Comparison of ENCODE assay signal across 2 cellular contexts in the genomic region with DNA sequence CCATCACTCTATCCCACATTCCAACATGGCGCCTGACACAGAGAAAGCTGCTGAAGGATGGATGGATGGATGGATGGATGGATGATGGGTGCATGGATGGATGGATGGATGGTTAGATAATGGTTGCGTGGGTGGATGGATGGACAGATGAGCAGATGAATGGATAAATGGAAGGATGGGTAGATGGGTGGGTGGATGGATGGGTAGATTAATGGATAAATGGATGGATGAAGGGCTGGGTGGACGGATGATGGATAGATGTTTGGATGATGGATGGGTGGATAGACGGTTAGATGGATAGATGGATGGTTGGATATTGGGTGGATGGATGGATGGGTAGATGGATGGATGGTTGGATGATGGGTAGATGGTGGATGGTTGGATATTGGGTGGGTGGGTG.
TF ChIP-seq lines count a peak whose summit lies in the region.

No MANE protein-coding gene starts in this region.

TF ChIP-seq in HEK293, 187 proteins besides CTCF, POLR2A, EP300 and RAD21:
- TF ChIP-seq ZNF530 (tag by site-specific recombination; IDR thresholded peaks at IDR 0.05; ENCODE audit: low read depth) (no peak), ZNF366 (tag by site-specific recombination; conservative IDR thresholded peaks at IDR 0.05) (peak; percentile 99), KLF8 (tag by site-specific recombination; IDR thresholded peaks at IDR 0.05) (0 out of 2 replicates have a peak, but pooled peaks have one; percentile 12), ZNF521 (tag by site-specific recombination; IDR thresholded peaks at IDR 0.05) (0 out of 2 replicates have a peak, but pooled peaks have one; percentile 69), ZBTB17 (tag by site-specific recombination; IDR thresholded peaks at IDR 0.05) (peak; percentile 94), KLF7 (tag by site-specific recombination; IDR thresholded peaks at IDR 0.05; ENCODE audit: borderline replicate concordance) (no peak), ZNF248 (tag by site-specific recombination; IDR thresholded peaks at IDR 0.05) (0 out of 2 replicates have a peak, but pooled peaks have one; percentile 27), ZNF621 (tag by site-specific recombination; IDR thresholded peaks at IDR 0.05) (no peak), ZFHX2 (tag by site-specific recombination; conservative IDR thresholded peaks at IDR 0.05) (peak; percentile 81), ZNF747 (tag by site-specific recombination; IDR thresholded peaks at IDR 0.05) (0 out of 2 replicates have a peak, but pooled peaks have one; percentile 26), KLF1 (tag by site-specific recombination; IDR thresholded peaks at IDR 0.05) (0 out of 2 replicates have a peak, but pooled peaks have one; percentile 46), ZNF341 (tag by site-specific recombination; IDR thresholded peaks at IDR 0.05; ENCODE audit: low read depth) (no peak), HOXA7 (CRISPR knock-in tag; IDR thresholded peaks at IDR 0.05; ENCODE audit: borderline replicate concordance) (no peak)
- TF ChIP-seq, protein P1, sequence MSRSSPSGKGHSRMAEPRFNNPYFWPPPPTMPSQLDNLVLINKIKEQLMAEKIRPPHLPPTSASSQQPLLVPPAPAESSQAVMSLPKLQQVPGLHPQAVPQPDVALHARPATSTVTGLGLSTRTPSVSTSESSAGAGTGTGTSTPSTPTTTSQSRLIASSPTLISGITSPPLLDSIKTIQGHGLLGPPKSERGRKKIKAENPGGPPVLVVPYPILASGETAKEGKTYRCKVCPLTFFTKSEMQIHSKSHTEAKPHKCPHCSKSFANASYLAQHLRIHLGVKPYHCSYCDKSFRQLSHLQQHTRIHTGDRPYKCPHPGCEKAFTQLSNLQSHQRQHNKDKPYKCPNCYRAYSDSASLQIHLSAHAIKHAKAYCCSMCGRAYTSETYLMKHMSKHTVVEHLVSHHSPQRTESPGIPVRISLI (tag by site-specific recombination; IDR thresholded peaks at IDR 0.05) = no peak
TF ChIP-seq in HEK293: peak in this region for 8.

TF ChIP-seq in K562, 482 proteins besides CTCF, POLR2A, EP300 and RAD21:
- TF ChIP-seq HCFC1 (IDR thresholded peaks at IDR 0.05; ENCODE audit: low read depth, low read length) (no peak), SMAD2 (IDR thresholded peaks at IDR 0.05; ENCODE audit: low read depth, low read length) (no peak), RFX1 (IDR thresholded peaks at IDR 0.05) (no peak), ELF4 (CRISPR knock-in tag; IDR thresholded peaks at IDR 0.05) (no peak), EGR1 (conservative IDR thresholded peaks at IDR 0.05) (peak; percentile 81), ELF1 (tag; IDR thresholded peaks at IDR 0.05) (no peak), ZFPM2 (CRISPR knock-in tag; IDR thresholded peaks at IDR 0.05) (no peak), TBL1XR1 (IDR thresholded peaks at IDR 0.05; ENCODE audit: low read length in 2 of 2) (no peak), DACH1 (IDR thresholded peaks at IDR 0.05; ENCODE audit: partially characterized antibody) (no peak), RNF2 (IDR thresholded peaks at IDR 0.05) (no peak), ZC3H8 (IDR thresholded peaks at IDR 0.05) (no peak), PHF20 (IDR thresholded peaks at IDR 0.05; ENCODE audit: partially characterized antibody) (no peak), CTBP1 (IDR thresholded peaks at IDR 0.05; ENCODE audit: borderline replicate concordance) (no peak), TGIF2 (CRISPR knock-in tag; IDR thresholded peaks at IDR 0.05) (no peak), GTF2E2 (tag; IDR thresholded peaks at IDR 0.05) (no peak), U2AF1 (optimal IDR thresholded peaks at IDR 0.05; ENCODE audit: low read depth, low read length) (no peak), CHD2 (IDR thresholded peaks at IDR 0.05; ENCODE audit: low read depth, low read length) (no peak), RBM17 (IDR thresholded peaks at IDR 0.05; ENCODE audit: borderline replicate concordance, low read depth, low read length) (no peak), HDAC8 (tag; IDR thresholded peaks at IDR 0.05) (no peak), EHMT2 (IDR thresholded peaks at IDR 0.05) (peak; percentile 84; the same call in 1 of the 2 replicates), NBN (IDR thresholded peaks at IDR 0.05; ENCODE audit: low read depth) (no peak), CREB1 (IDR thresholded peaks at IDR 0.05) (no peak), CREB1 (CRISPR knock-in tag; IDR thresholded peaks at IDR 0.05) (no peak), KDM1A (IDR thresholded peaks at IDR 0.05) (peak; percentile 27 to 54; a peak in 2 of 4 replicates), SUPT5H (IDR thresholded peaks at IDR 0.05) (no peak), MCM2 (IDR thresholded peaks at IDR 0.05; ENCODE audit: low read depth) (no peak), BRCA1 (IDR thresholded peaks at IDR 0.05) (no peak), BRCA1 (CRISPR knock-in tag; IDR thresholded peaks at IDR 0.05) (no peak)
- TF ChIP-seq, protein P2, sequence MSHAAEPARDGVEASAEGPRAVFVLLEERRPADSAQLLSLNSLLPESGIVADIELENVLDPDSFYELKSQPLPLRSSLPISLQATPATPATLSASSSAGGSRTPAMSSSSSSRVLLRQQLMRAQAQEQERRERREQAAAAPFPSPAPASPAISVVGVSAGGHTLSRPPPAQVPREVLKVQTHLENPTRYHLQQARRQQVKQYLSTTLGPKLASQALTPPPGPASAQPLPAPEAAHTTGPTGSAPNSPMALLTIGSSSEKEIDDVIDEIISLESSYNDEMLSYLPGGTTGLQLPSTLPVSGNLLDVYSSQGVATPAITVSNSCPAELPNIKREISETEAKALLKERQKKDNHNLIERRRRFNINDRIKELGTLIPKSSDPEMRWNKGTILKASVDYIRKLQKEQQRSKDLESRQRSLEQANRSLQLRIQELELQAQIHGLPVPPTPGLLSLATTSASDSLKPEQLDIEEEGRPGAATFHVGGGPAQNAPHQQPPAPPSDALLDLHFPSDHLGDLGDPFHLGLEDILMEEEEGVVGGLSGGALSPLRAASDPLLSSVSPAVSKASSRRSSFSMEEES (CRISPR knock-in tag; IDR thresholded peaks at IDR 0.05) = no peak
- TF ChIP-seq, protein P3, sequence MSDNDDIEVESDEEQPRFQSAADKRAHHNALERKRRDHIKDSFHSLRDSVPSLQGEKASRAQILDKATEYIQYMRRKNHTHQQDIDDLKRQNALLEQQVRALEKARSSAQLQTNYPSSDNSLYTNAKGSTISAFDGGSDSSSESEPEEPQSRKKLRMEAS (CRISPR knock-in tag; IDR thresholded peaks at IDR 0.05) = no peak
- TF ChIP-seq, protein P4, sequence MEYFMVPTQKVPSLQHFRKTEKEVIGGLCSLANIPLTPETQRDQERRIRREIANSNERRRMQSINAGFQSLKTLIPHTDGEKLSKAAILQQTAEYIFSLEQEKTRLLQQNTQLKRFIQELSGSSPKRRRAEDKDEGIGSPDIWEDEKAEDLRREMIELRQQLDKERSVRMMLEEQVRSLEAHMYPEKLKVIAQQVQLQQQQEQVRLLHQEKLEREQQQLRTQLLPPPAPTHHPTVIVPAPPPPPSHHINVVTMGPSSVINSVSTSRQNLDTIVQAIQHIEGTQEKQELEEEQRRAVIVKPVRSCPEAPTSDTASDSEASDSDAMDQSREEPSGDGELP (CRISPR knock-in tag; IDR thresholded peaks at IDR 0.05; ENCODE audit: borderline replicate concordance) = no peak
- TF ChIP-seq, protein P5, sequence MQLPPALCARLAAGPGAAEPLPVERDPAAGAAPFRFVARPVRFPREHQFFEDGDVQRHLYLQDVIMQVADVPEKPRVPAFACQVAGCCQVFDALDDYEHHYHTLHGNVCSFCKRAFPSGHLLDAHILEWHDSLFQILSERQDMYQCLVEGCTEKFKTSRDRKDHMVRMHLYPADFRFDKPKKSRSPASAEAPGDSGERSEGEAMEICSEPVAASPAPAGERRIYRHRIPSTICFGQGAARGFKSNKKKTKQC (CRISPR knock-in tag; IDR thresholded peaks at IDR 0.05) = no peak
- TF ChIP-seq, protein P6, sequence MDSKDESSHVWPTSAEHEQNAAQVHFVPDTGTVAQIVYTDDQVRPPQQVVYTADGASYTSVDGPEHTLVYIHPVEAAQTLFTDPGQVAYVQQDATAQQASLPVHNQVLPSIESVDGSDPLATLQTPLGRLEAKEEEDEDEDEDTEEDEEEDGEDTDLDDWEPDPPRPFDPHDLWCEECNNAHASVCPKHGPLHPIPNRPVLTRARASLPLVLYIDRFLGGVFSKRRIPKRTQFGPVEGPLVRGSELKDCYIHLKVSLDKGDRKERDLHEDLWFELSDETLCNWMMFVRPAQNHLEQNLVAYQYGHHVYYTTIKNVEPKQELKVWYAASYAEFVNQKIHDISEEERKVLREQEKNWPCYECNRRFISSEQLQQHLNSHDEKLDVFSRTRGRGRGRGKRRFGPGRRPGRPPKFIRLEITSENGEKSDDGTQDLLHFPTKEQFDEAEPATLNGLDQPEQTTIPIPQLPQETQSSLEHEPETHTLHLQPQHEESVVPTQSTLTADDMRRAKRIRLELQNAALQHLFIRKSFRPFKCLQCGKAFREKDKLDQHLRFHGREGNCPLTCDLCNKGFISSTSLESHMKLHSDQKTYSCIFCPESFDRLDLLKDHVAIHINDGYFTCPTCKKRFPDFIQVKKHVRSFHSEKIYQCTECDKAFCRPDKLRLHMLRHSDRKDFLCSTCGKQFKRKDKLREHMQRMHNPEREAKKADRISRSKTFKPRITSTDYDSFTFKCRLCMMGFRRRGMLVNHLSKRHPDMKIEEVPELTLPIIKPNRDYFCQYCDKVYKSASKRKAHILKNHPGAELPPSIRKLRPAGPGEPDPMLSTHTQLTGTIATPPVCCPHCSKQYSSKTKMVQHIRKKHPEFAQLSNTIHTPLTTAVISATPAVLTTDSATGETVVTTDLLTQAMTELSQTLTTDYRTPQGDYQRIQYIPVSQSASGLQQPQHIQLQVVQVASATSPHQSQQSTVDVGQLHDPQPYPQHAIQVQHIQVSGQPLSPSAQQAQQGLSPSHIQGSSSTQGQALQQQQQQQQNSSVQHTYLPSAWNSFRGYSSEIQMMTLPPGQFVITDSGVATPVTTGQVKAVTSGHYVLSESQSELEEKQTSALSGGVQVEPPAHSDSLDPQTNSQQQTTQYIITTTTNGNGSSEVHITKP (IDR thresholded peaks at IDR 0.05; ENCODE audit: partially characterized antibody) = no peak
- TF ChIP-seq, protein P7, sequence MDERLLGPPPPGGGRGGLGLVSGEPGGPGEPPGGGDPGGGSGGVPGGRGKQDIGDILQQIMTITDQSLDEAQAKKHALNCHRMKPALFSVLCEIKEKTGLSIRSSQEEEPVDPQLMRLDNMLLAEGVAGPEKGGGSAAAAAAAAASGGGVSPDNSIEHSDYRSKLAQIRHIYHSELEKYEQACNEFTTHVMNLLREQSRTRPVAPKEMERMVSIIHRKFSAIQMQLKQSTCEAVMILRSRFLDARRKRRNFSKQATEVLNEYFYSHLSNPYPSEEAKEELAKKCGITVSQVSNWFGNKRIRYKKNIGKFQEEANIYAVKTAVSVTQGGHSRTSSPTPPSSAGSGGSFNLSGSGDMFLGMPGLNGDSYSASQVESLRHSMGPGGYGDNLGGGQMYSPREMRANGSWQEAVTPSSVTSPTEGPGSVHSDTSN (CRISPR knock-in tag; IDR thresholded peaks at IDR 0.05; ENCODE audit: low read depth) = no peak
- TF ChIP-seq, protein P7 (tag; conservative IDR thresholded peaks at IDR 0.05; ENCODE audit: low read depth) = peak; percentile 15; the same call in 1 of the 2 replicates
TF ChIP-seq in K562: peak in this region for 4.
